Comparison of ENCODE assay signal across 27 cellular contexts in the genomic region with DNA sequence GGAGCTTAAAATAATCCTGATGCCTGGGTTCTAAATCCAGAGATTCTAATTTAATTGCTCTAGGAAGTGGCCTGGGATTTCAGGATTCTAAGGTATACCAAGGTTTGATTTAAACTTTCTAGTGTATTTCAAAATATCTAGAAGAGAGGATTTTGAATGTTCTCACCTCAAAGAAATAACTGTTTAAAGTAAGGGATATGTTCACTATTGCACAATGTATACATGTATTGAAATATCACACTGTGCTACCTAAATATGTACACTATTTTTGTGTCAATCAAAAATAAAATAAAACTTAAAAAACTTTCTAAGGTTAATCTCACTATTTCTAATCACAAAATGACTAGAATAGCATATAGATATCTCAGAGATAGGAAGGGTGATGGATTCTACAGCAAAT. TPM values are rescaled to one million over a fixed set of nuclear protein-coding genes. Genes with fewer than 3 reads are reported as not detected.
DNase-seq lines count a peak whose midpoint lies in the region; ATAC-seq, FAIRE-seq and TF ChIP-seq lines count a peak whose summit lies in the region.
"Had no signal": no experiment of that assay in that cellular context is flagged by ENCODE, and none has a peak within 500 bp of the region (broad histone marks: within the 10 kb centered on the region; RNA-seq: fewer than 3 reads in every experiment).

No MANE protein-coding gene starts in this region.

- H3K9me3 ChIP-seq in HepG2 (ENCODE audit: low read length) (no peaks in the 10 kb centered on the region), right lobe of liver (no peaks in the 10 kb centered on the region), OCI-LY7 (ENCODE audit: low read length) (no peaks in the 10 kb centered on the region; the same call in 1 of the 2 replicates), K562 (replicated peaks; ENCODE audit: control insufficient read depth, insufficient read depth, low read depth, low read length) (no peaks in the 10 kb centered on the region), smooth muscle cell (replicated peaks; ENCODE audit: low read depth) (no peaks in the 10 kb centered on the region)
- H3K9me3 ChIP-seq: HAP-1 had no signal

- no peak for TF ChIP-seq EP300 in HepG2 (IDR thresholded peaks at IDR 0.05; ENCODE audit: low read depth in 2 of 2, low read length in 2 of 2)
- TF ChIP-seq EP300 in HepG2 (CRISPR knock-in tag; IDR thresholded peaks at IDR 0.05; ENCODE audit: borderline replicate concordance), result no peak
- TF ChIP-seq EP300 in K562 (IDR thresholded peaks at IDR 0.05; ENCODE audit: low read length), result no peak

- H3K9me2 ChIP-seq in OCI-LY7 (ENCODE audit: insufficient read depth, low read length), result no peaks in the 10 kb centered on the region

- CTCF ChIA-PET in HepG2 (lab: Yijun Ruan, JAX; ENCODE audit: low intra/inter-chr PET ratio, low total read pairs) (no interaction called here), OCI-LY7 (lab: Charles Lee; ENCODE audit: unreplicated experiment) (interaction anchor here (1.1 to 2.4 kb wide), 2 partner anchors 13 to 25 kb away, joined by 3 to 11 read pairs; no protein-coding TSS in a partner anchor), K562 (lab: Yijun Ruan, JAX; ENCODE audit: low intra/inter-chr PET ratio) (no interaction called here)

- H3K27ac ChIP-seq in HepG2 (ENCODE audit: extremely low read length, insufficient read depth, low read length), result no peak overlapping the region
- H3K27ac ChIP-seq in right lobe of liver, result no peak overlapping the region
- H3K27ac ChIP-seq in OCI-LY7 (ENCODE audit: low read depth, low read length, poor library complexity, severe bottlenecking), result no peak overlapping the region
- no peak overlapping the region for H3K27ac ChIP-seq in K562 (ENCODE audit: extremely low read depth, low read depth, low read length)
- H3K27ac ChIP-seq in smooth muscle cell (ENCODE audit: low read depth), result peak overlapping the region; percentile 86
- H3K27ac ChIP-seq in caudate nucleus (ENCODE audit: low read depth, low read length), result no peak overlapping the region
- H3K27ac ChIP-seq: RWPE1, SK-N-MC had no signal

- H3K4me2 ChIP-seq in HepG2 (ENCODE audit: low read depth, low read length), result no peak overlapping the region
- H3K4me2 ChIP-seq in OCI-LY7 (ENCODE audit: low read length), result peak overlapping the region; percentile 63
- H3K4me2 ChIP-seq in K562 (ENCODE audit: insufficient read depth, low read length), result no peak overlapping the region
- H3K4me2 ChIP-seq in smooth muscle cell, result no peak overlapping the region

- H3K27me3 ChIP-seq in HepG2 (ENCODE audit: control insufficient read depth in 1 of 2, insufficient read depth in 2 of 2, low read length in 2 of 2), result no peaks in the 10 kb centered on the region
- H3K27me3 ChIP-seq in right lobe of liver, result no peaks in the 10 kb centered on the region
- no peaks in the 10 kb centered on the region for H3K27me3 ChIP-seq in K562 (ENCODE audit: control insufficient read depth in 2 of 2, insufficient read depth in 2 of 2, low read length in 2 of 2)
- no peaks in the 10 kb centered on the region for H3K27me3 ChIP-seq in smooth muscle cell (ENCODE audit: low read depth)

- TF ChIP-seq RAD21 in HepG2 (CRISPR knock-in tag; IDR thresholded peaks at IDR 0.05) (no peak), K562 (CRISPR knock-in tag; conservative IDR thresholded peaks at IDR 0.05 in 1 of 2, IDR thresholded peaks at IDR 0.05 in 1 of 2) (no peak)

- BruUV-seq in HepG2 (replicated peaks; lab: Mats Ljungman, UMichigan) (no TSS peak), OCI-LY7 (replicated peaks; lab: Mats Ljungman, UMichigan) (no TSS peak), K562 (replicated peaks; lab: Mats Ljungman, UMichigan) (no TSS peak)

- FAIRE-seq in HepG2 (lab: Jason Lieb, UNC), result no peak
- no peak for FAIRE-seq in K562 (lab: Jason Lieb, UNC)
- FAIRE-seq: GM12891 had no signal

- no peak for TF ChIP-seq CTCF in HepG2 (CRISPR knock-in tag; IDR thresholded peaks at IDR 0.05)
- no peak for TF ChIP-seq CTCF in right lobe of liver (IDR thresholded peaks at IDR 0.05)
- no peak for TF ChIP-seq CTCF in OCI-LY7 (conservative IDR thresholded peaks at IDR 0.05; ENCODE audit: low read length)
- TF ChIP-seq CTCF in K562 (IDR thresholded peaks at IDR 0.05 in 2 of 3, conservative IDR thresholded peaks at IDR 0.05 in 1 of 3; ENCODE audit: insufficient read depth in 2 of 3, low read depth in 1 of 3, low read length in 3 of 3), result no peak
- TF ChIP-seq CTCF in smooth muscle cell (IDR thresholded peaks at IDR 0.05; ENCODE audit: borderline replicate concordance, insufficient read depth, poor library complexity, severe bottlenecking), result no peak

- H3K4me3 ChIP-seq in HepG2 (replicated peaks in 1 of 3; ENCODE audit: insufficient read depth in 1 of 3, low read depth in 2 of 3, low read length in 3 of 3), result no peak overlapping the region
- H3K4me3 ChIP-seq in right lobe of liver, result no peak overlapping the region
- H3K4me3 ChIP-seq in OCI-LY7 (ENCODE audit: low read depth, low read length, poor library complexity, severe bottlenecking), result no peak overlapping the region
- no peak overlapping the region for H3K4me3 ChIP-seq in K562
- no peak overlapping the region for H3K4me3 ChIP-seq in smooth muscle cell
- H3K4me3 ChIP-seq: HAP-1, SK-N-MC had no signal

- H3K4me1 ChIP-seq in HepG2 (ENCODE audit: insufficient read depth, low read length) (peaks cover 26% of the 10 kb centered on the region), right lobe of liver (peaks cover 0 to 23% (median 8%) of the 10 kb centered on the region in 4 donors), OCI-LY7 (ENCODE audit: insufficient read depth, low read length, poor library complexity, severe bottlenecking) (peaks cover 67% of the 10 kb centered on the region), K562 (replicated peaks in 1 of 2; ENCODE audit: control insufficient read depth in 2 of 2, insufficient read depth in 2 of 2, low read length in 2 of 2) (no peaks in the 10 kb centered on the region), smooth muscle cell (ENCODE audit: low read depth) (no peaks in the 10 kb centered on the region)
- H3K4me1 ChIP-seq: HAP-1 had no signal

- no peak for DNase-seq in HepG2 (ENCODE audit: low spot score)
- DNase-seq in right lobe of liver, result no peak
- DNase-seq in OCI-LY7 (ENCODE audit: low spot score), result no peak
- no peak for DNase-seq in K562 (ENCODE audit: extremely low read depth in 1 of 4, low spot score in 3 of 4)
- no peak for DNase-seq in smooth muscle cell (lab: John Stamatoyannopoulos, UW; ENCODE audit: unreplicated experiment)
- no peak for DNase-seq in dermis blood vessel endothelial cell
- DNase-seq in caudate nucleus (lab: John Stamatoyannopoulos, UW), result no peak
- DNase-seq: Calu3; DMS79 treated with DMSO at 0.1 percent for 48 hours; GF-D8; GOT3; Karpas-422; NCI-H1092 treated with DMSO at 0.1 percent for 48 hours; NCI-H1436; NCI-H187 treated with DMSO at 0.1 percent for 48 hours; NCI-H446 treated with DMSO at 0.1 percent for 48 hours; NCI-H526; NCI-H82; NK-92 treated with Interleukin-12 subunit alpha and Interleukin-12 subunit beta, amount 100 ng/mL, for 24 hours; SHP77 treated with DMSO at 0.1 percent for 48 hours had no signal

- peaks cover 6% of the 10 kb centered on the region for H3F3A ChIP-seq in smooth muscle cell (ENCODE audit: low read depth)

- ATAC-seq in HepG2 (no peak), right lobe of liver (no peak), K562 (no peak), HG03378 (IDR thresholded peaks at IDR 0.05; ENCODE audit: unreplicated experiment) (no peak)
- ATAC-seq: Panc1 had no signal

- H3K36me3 ChIP-seq in HepG2 (replicated peaks in 1 of 2; ENCODE audit: control insufficient read depth in 1 of 2, insufficient read depth in 2 of 2, low read length in 2 of 2), result no peaks in the 10 kb centered on the region
- H3K36me3 ChIP-seq in right lobe of liver, result no peaks in the 10 kb centered on the region
- H3K36me3 ChIP-seq in OCI-LY7 (ENCODE audit: insufficient read depth, low read length), result peaks cover 14% of the 10 kb centered on the region
- H3K36me3 ChIP-seq in K562 (ENCODE audit: control insufficient read depth, insufficient read depth, low read length), result no peaks in the 10 kb centered on the region
- H3K36me3 ChIP-seq in smooth muscle cell (ENCODE audit: low read depth), result no peaks in the 10 kb centered on the region
- H3K36me3 ChIP-seq: HAP-1 had no signal

- no peaks in the 10 kb centered on the region for H4K20me1 ChIP-seq in HepG2 (ENCODE audit: insufficient read depth, low read length)
- H4K20me1 ChIP-seq in OCI-LY7 (ENCODE audit: insufficient read depth, low read length), result no peaks in the 10 kb centered on the region
- no peaks in the 10 kb centered on the region for H4K20me1 ChIP-seq in K562 (replicated peaks; ENCODE audit: control insufficient read depth, insufficient read depth, low read length)
- H4K20me1 ChIP-seq in smooth muscle cell (ENCODE audit: low read depth), result no peaks in the 10 kb centered on the region

- H3K9me1 ChIP-seq in K562 (ENCODE audit: control insufficient read depth, insufficient read depth, low read length), result no peaks in the 10 kb centered on the region

- H3K79me2 ChIP-seq in HepG2 (ENCODE audit: insufficient read depth, low read length), result no peaks in the 10 kb centered on the region
- H3K79me2 ChIP-seq in OCI-LY7 (ENCODE audit: insufficient read depth, low read depth, low read length), result no peaks in the 10 kb centered on the region
- H3K79me2 ChIP-seq in K562 (ENCODE audit: control insufficient read depth, insufficient read depth, low read length), result no peaks in the 10 kb centered on the region
- no peaks in the 10 kb centered on the region for H3K79me2 ChIP-seq in smooth muscle cell (ENCODE audit: low read depth)

- intact Hi-C loops in HepG2 (cut with micrococcal nuclease; ENCODE audit: unreplicated experiment), result no loop called here
- intact Hi-C loops in right lobe of liver (cut with DNase I), result no loop called here
- intact Hi-C loops in OCI-LY7 (cut with micrococcal nuclease; ENCODE audit: unreplicated experiment), result no loop called here
- intact Hi-C loops in K562 (cut with micrococcal nuclease), result no loop called here

- H2AFZ ChIP-seq in HepG2 (ENCODE audit: low read length) (no peak overlapping the region), OCI-LY7 (ENCODE audit: low read length) (no peak overlapping the region), K562 (ENCODE audit: low read depth, low read length) (no peak overlapping the region), smooth muscle cell (ENCODE audit: low read depth) (no peak overlapping the region)

- in situ Hi-C loops in HepG2 (cut with HindIII; ENCODE audit: extremely low pct_ligation_motif_present, low pct_unique_long_range_greater_than_20kb), result no loop called here
- in situ Hi-C loops in K562 (cut with MboI), result no loop called here

- TF ChIP-seq POLR2A in HepG2 (IDR thresholded peaks at IDR 0.05; ENCODE audit: insufficient read depth in 1 of 2, low read depth in 2 of 2, low read length in 2 of 2) (no peak), right lobe of liver (IDR thresholded peaks at IDR 0.05) (no peak), K562 (conservative IDR thresholded peaks at IDR 0.05) (no peak)

- POLR2A ChIA-PET in HepG2 (lab: Yijun Ruan, JAX) (no interaction called here), OCI-LY7 (lab: Charles Lee) (interaction anchor here (0.8 to 2.7 kb wide), 7 partner anchors 9 to 508 kb away, joined by 3 to 12 read pairs (median 3); a partner anchor contains a TSS), K562 (lab: Yijun Ruan, JAX) (no interaction called here)

- H3K9ac ChIP-seq in HepG2 (ENCODE audit: insufficient read depth, low read depth, low read length), result no peak overlapping the region
- no peak overlapping the region for H3K9ac ChIP-seq in K562 (ENCODE audit: insufficient read depth in 1 of 2, low read depth in 2 of 2, low read length in 2 of 2)
- H3K9ac ChIP-seq in smooth muscle cell (ENCODE audit: low read depth), result no peak overlapping the region

RNA-seq across cellular contexts. Expression of a gene that starts 34.0 kb away (rescaled TPM):
- total RNA-seq in HepG2 (2016; rRNA removed; fragmentation: Illumina TruSeq; extraction: Trizol) (not detected in 2 replicates), right lobe of liver (1 to 10 TPM in 1 of 6 experiments, under 1 TPM in 5; 0.19 to 2.0 (median 0.38) TPM), OCI-LY7 (2022) (50.3 and 53.1 TPM in 2 replicates), K562 (2014; rRNA removed) (not detected in 2 replicates), K562 (2014; rRNA removed; fragmentation: Illumina TruSeq; extraction: Trizol) (not detected in 2 replicates), K562 (2015; rRNA removed; fragmentation: Illumina TruSeq; extraction: Trizol) (not detected in 2 replicates), K562 (2021) (0.09 and 0.29 TPM in 2 replicates), smooth muscle cell (not detected in 2 replicates), dermis blood vessel endothelial cell (not detected in 2 replicates)
- not detected in 2 replicates for total RNA-seq in HepG2 (2016; cell fraction: cytosol; rRNA removed; fragmentation: Illumina TruSeq; extraction: Trizol; ENCODE audit: low read depth)
- not detected in 2 replicates for total RNA-seq in HepG2 (2016; cell fraction: insoluble cytoplasmic fraction; rRNA removed; fragmentation: Illumina TruSeq; extraction: Trizol)
- not detected in 2 replicates for total RNA-seq in HepG2 (2016; cell fraction: membrane; rRNA removed; fragmentation: Illumina TruSeq; extraction: Trizol)
- not detected in 2 replicates for total RNA-seq in HepG2 (2016; cell fraction: nucleus; rRNA removed; fragmentation: Illumina TruSeq; extraction: Trizol)
- polyA plus RNA-seq in HepG2 (2011; rRNA removed) (not detected in 2 replicates), K562 (2011; rRNA removed) (not detected in 2 replicates), K562 (2014; fragmentation: Illumina TruSeq; extraction: Trizol) (not detected in 2 replicates), K562 (2014; fragmentation: Nextera tagmentation; extraction: Ambion mirVana) (not detected), K562 (2014; rRNA removed) (not detected in 2 replicates), smooth muscle cell (not detected in 2 replicates)
- polyA plus RNA-seq in HepG2 (2011; cell fraction: cytosol; rRNA removed), result not detected in 2 replicates
- polyA plus RNA-seq in HepG2 (2011; cell fraction: nucleus; rRNA removed), result not detected in 2 replicates
- polyA plus RNA-seq in HepG2 (2012), result not detected in 2 replicates
- not detected in 2 replicates for polyA plus RNA-seq in HepG2 (2016; cell fraction: cytosol; fragmentation: Illumina TruSeq; extraction: Trizol; ENCODE audit: low read depth)
- polyA plus RNA-seq in HepG2 (2016; cell fraction: insoluble cytoplasmic fraction; fragmentation: Illumina TruSeq; extraction: Trizol; ENCODE audit: low read depth), result not detected in 2 replicates
- not detected in 2 replicates for polyA plus RNA-seq in HepG2 (2016; cell fraction: membrane; fragmentation: Illumina TruSeq; extraction: Trizol; ENCODE audit: low read depth)
- polyA plus RNA-seq in HepG2 (2016; cell fraction: nucleus; fragmentation: Illumina TruSeq; extraction: Trizol; ENCODE audit: insufficient read depth, low read depth), result not detected in 2 replicates
- not detected in 2 replicates for polyA minus RNA-seq in HepG2 (2011; rRNA and poly(A)+ RNA removed; ENCODE audit: low replicate concordance)
- polyA minus RNA-seq in HepG2 (2011; cell fraction: cytosol; rRNA and poly(A)+ RNA removed), result not detected in 2 replicates
- not detected in 2 replicates for polyA minus RNA-seq in HepG2 (2011; cell fraction: nucleus; rRNA and poly(A)+ RNA removed)
- total RNA-seq in OCI-LY7 (2014; rRNA removed; shearing (Covaris generic)), result 27.7 and 28.4 TPM in 2 replicates
- not detected in 2 replicates for total RNA-seq in K562 (2011; cell fraction: chromatin; rRNA removed; ENCODE audit: low replicate concordance)
- not detected in 2 replicates for total RNA-seq in K562 (2011; cell fraction: nucleolus; rRNA removed)
- total RNA-seq in K562 (2011; cell fraction: nucleoplasm; rRNA removed), result not detected in 2 replicates
- not detected in 2 replicates for polyA plus RNA-seq in K562 (2011; cell fraction: cytosol; rRNA removed)
- polyA plus RNA-seq in K562 (2011; cell fraction: nucleus; rRNA removed), result not detected in 2 replicates
- not detected in 2 replicates for polyA plus RNA-seq in K562 (2012)
- polyA minus RNA-seq in K562 (2011; rRNA and poly(A)+ RNA removed), result not detected in 2 replicates
- not detected in 2 replicates for polyA minus RNA-seq in K562 (2011; cell fraction: cytosol; rRNA and poly(A)+ RNA removed)
- not detected in 2 replicates for polyA minus RNA-seq in K562 (2011; cell fraction: nucleus; rRNA and poly(A)+ RNA removed)
- total RNA-seq: A673, Calu3 had no signal

Comparison
In these comparisons a context has a peak if more than half of its experiments do, and no peak if none do; other contexts are left out.
1. RNA of a gene that starts 34.0 kb away (total RNA-seq): 27.7 to 53.1 TPM in OCI-LY7; 0.19 to 2.0 TPM in right lobe of liver, not detected in HepG2, 0.09 to 0.29 TPM in K562, not detected in smooth muscle cell and not detected in dermis blood vessel endothelial cell; every median in the first group is over 4 times any median in the second.